ENCODE assay signal across 33 cellular contexts in the genomic region with DNA sequence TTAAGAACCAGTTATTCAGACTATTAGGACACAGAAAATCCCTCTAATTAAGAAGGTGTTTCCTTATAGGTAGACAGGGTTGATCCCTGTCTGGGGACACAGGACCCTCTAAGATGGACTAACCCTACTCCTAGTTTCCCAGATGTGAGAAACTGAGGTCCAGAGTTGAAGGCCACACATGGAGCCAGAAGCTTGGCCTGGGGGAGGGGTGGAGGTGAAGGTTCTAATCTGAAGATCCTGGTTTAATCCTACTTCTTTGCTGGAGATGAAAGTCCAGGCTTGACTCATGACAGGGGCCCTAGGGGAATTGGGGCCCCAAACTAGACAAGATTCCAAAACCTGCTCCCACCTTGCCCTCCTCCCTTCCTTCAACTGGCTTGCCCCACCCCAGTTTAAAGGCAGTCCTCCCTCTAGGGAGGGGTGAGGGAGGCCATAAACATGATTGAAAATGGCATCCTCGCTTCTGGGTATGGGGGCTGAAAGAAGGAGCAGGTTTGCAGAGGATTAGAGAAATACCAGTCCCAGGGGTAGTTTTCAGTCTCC. TPM values are rescaled to one million over a fixed set of nuclear protein-coding genes. Genes with fewer than 3 reads are reported as not detected.
A peak's percentile ranks its signal among the peaks of the same experiment; 100 is the strongest.
DNase-seq lines count a peak whose midpoint lies in the region; ATAC-seq lines count a peak whose summit lies in the region.
"Had no signal": no experiment of that assay in that cellular context is flagged by ENCODE, and none has a peak within 500 bp of the region (broad histone marks: within the 10 kb centered on the region; RNA-seq: fewer than 3 reads in every experiment).

No MANE protein-coding gene starts in this region.

- ATAC-seq in Right ventricle myocardium inferior (no peak), left cardiac atrium (no peak), HG03571 (IDR thresholded peaks at IDR 0.05; ENCODE audit: unreplicated experiment) (no peak)
- ATAC-seq in activated naive CD8-positive, alpha-beta T cell treated with anti-CD3 and anti-CD28 coated beads, Interleukin-2, amount 50 U/mL, for 24 hours, result no peak
- ATAC-seq: activated T-cell treated with anti-CD3 and anti-CD28 coated beads, Interleukin-2, amount 50 U/mL, for 4 hours; esophagus mucosa; left ventricle myocardium superior; T-cell had no signal

- intact Hi-C loops in Right ventricle myocardium inferior (cut with DNase I) (no loop called here), left cardiac atrium (cut with DNase I) (no loop called here)

- H3K27me3 ChIP-seq in mesendoderm (ENCODE audit: insufficient read depth, low read length, poor library complexity), result no peaks in the 10 kb centered on the region

- H2AK5ac ChIP-seq in mesendoderm (ENCODE audit: low read length), result no peak overlapping the region

- no peak overlapping the region for H3K27ac Mint-ChIP-seq in activated naive CD8-positive, alpha-beta T cell treated with anti-CD3 and anti-CD28 coated beads, Interleukin-2, amount 50 U/mL, for 24 hours
- H3K27ac Mint-ChIP-seq: activated B cell treated with CpG ODN at 0.5 μM for 24 hours; activated naive CD8-positive, alpha-beta T cell treated with anti-CD3 and anti-CD28 coated beads, Interleukin-2, amount 10 ng/mL, durations not matched to agents 7 days and 5 days; CD14-positive monocyte; dendritic cell treated with granulocyte-macrophage colony-stimulating factor and Interleukin-4, amounts not matched to agents 40 ng/mL and 50 ng/mL, for 4 days; T-cell had no signal

- peaks cover 43% of the 10 kb centered on the region for H3K4me1 ChIP-seq in mesendoderm (ENCODE audit: control insufficient read depth, low read depth, low read length)
- H3K4me1 ChIP-seq: prostate gland had no signal

- no peaks in the 10 kb centered on the region for H3K36me3 Mint-ChIP-seq in activated naive CD8-positive, alpha-beta T cell treated with anti-CD3 and anti-CD28 coated beads, Interleukin-2, amount 50 U/mL, for 24 hours (ENCODE audit: low read depth)
- H3K36me3 Mint-ChIP-seq: activated naive CD8-positive, alpha-beta T cell treated with anti-CD3 and anti-CD28 coated beads, Interleukin-2, amount 10 ng/mL, durations not matched to agents 7 days and 5 days; CD14-positive monocyte; T-cell had no signal

- H3K9ac ChIP-seq in SK-N-MC (ENCODE audit: insufficient read length) (peak overlapping the region; percentile 36), mesendoderm (ENCODE audit: low read length) (no peak overlapping the region)

- no peak overlapping the region for H3K4ac ChIP-seq in mesendoderm (ENCODE audit: low read depth, low read length)

- peaks cover 87% of the 10 kb centered on the region for H3K79me2 ChIP-seq in mesendoderm (ENCODE audit: control insufficient read depth, insufficient read depth, low read length)

- no CpG with 5 or more reads among the region's 1 CpG for WGBS in mesendoderm (ENCODE audit: extremely low coverage, insufficient coverage, low lambda C conversion rate)

- H3K79me1 ChIP-seq in mesendoderm (ENCODE audit: low read length), result peaks cover 9% of the 10 kb centered on the region

- no peak overlapping the region for H4K5ac ChIP-seq in mesendoderm (ENCODE audit: low read length)

- no peak overlapping the region for H4K8ac ChIP-seq in mesendoderm (ENCODE audit: low read depth, low read length)

- H3K18ac ChIP-seq in mesendoderm (ENCODE audit: low read length), result peak overlapping the region; percentile 78

- no peak overlapping the region for H3K4me3 Mint-ChIP-seq in activated naive CD8-positive, alpha-beta T cell treated with anti-CD3 and anti-CD28 coated beads, Interleukin-2, amount 50 U/mL, for 24 hours
- H3K4me3 Mint-ChIP-seq: activated B cell treated with CpG ODN at 0.5 μM for 24 hours; activated naive CD8-positive, alpha-beta T cell treated with anti-CD3 and anti-CD28 coated beads, Interleukin-2, amount 10 ng/mL, durations not matched to agents 7 days and 5 days; activated T-cell treated with anti-CD3 and anti-CD28 coated beads, Interleukin-2, amount 50 U/mL, for 4 hours; dendritic cell treated with granulocyte-macrophage colony-stimulating factor and Interleukin-4, amounts not matched to agents 40 ng/mL and 50 ng/mL, for 4 days; T-cell had no signal

- H3K4me2 ChIP-seq in mesendoderm (ENCODE audit: low read length), result no peak overlapping the region

- H3K27ac ChIP-seq in SK-N-MC (peak overlapping the region; percentile 90), mesendoderm (ENCODE audit: low read depth, low read length) (no peak overlapping the region)
- H3K27ac ChIP-seq: 22Rv1, ascending aorta, Peyer's patch, prostate gland, tibial nerve had no signal

- H3K4me3 ChIP-seq in SK-N-MC, result peak overlapping the region; percentile 48
- H3K4me3 ChIP-seq in mesendoderm (ENCODE audit: low read length), result no peak overlapping the region
- H3K4me3 ChIP-seq: ascending aorta, Peyer's patch, prostate gland, tibial nerve had no signal

- peak; percentile 0 for DNase-seq in Right ventricle myocardium inferior (ENCODE audit: missing footprints)
- DNase-seq in left cardiac atrium, result no peak
- no peak for DNase-seq in SK-N-MC (ENCODE audit: low read depth, low spot score)
- no peak for DNase-seq in mesendoderm
- DNase-seq in activated naive CD8-positive, alpha-beta T cell treated with anti-CD3 and anti-CD28 coated beads, Interleukin-2, amount 50 U/mL, for 24 hours, result no peak
- no peak for DNase-seq in SW 1271 (lab: John Stamatoyannopoulos, UW)
- DNase-seq in superior temporal gyrus (ENCODE audit: extremely low spot score), result no peak
- DNase-seq: activated B cell treated with CpG ODN at 0.5 μM for 24 hours; activated gamma-delta T cell; activated naive CD8-positive, alpha-beta T cell treated with anti-CD3 and anti-CD28 coated beads, Interleukin-2, amount 10 ng/mL, durations not matched to agents 7 days and 5 days; activated T-cell treated with anti-CD3 and anti-CD28 coated beads, Interleukin-2, amount 50 U/mL, for 4 hours; central memory CD4-positive, alpha-beta T cell; GDM1; glutamatergic neuron; left ventricle myocardium superior; MM.1S; NCI-H1417; NCI-H2029 treated with DMSO at 0.1 percent for 48 hours; NCI-H526 treated with DMSO at 0.1 percent for 48 hours; occipital lobe; Peyer's patch; stimulated activated CD4-positive, alpha-beta T cell treated with anti-CD3 and anti-CD28 coated beads, Interleukin-4, amount 100 ng/mL, for 24 hours; T-cell had no signal

- H3K36me3 ChIP-seq in SK-N-MC (ENCODE audit: insufficient read depth, low read length) (peaks cover 56% of the 10 kb centered on the region), mesendoderm (ENCODE audit: control insufficient read depth, insufficient read depth, low read length) (no peaks in the 10 kb centered on the region)
- H3K36me3 ChIP-seq: ascending aorta, Peyer's patch, prostate gland, tibial nerve had no signal

- peak overlapping the region; percentile 5 for H3K56ac ChIP-seq in mesendoderm (ENCODE audit: low read length)

- no peak overlapping the region for H2BK5ac ChIP-seq in mesendoderm (ENCODE audit: low read length)

- H3K9me3 Mint-ChIP-seq in activated naive CD8-positive, alpha-beta T cell treated with anti-CD3 and anti-CD28 coated beads, Interleukin-2, amount 50 U/mL, for 24 hours, result no peaks in the 10 kb centered on the region
- H3K9me3 Mint-ChIP-seq: activated B cell treated with CpG ODN at 0.5 μM for 24 hours; activated naive CD8-positive, alpha-beta T cell treated with anti-CD3 and anti-CD28 coated beads, Interleukin-2, amount 10 ng/mL, durations not matched to agents 7 days and 5 days; activated T-cell treated with anti-CD3 and anti-CD28 coated beads, Interleukin-2, amount 50 U/mL, for 4 hours; dendritic cell treated with granulocyte-macrophage colony-stimulating factor and Interleukin-4, amounts not matched to agents 40 ng/mL and 50 ng/mL, for 4 days; T-cell had no signal

- H3K23ac ChIP-seq in mesendoderm (ENCODE audit: low read length), result no peak overlapping the region

- H2BK120ac ChIP-seq in mesendoderm (ENCODE audit: low read depth, low read length), result no peak overlapping the region

- H2BK15ac ChIP-seq in mesendoderm (replicated peaks; ENCODE audit: low read depth), result no peak overlapping the region

- peaks cover 29% of the 10 kb centered on the region for H3K27me3 Mint-ChIP-seq in activated naive CD8-positive, alpha-beta T cell treated with anti-CD3 and anti-CD28 coated beads, Interleukin-2, amount 50 U/mL, for 24 hours

- H3K9me3 ChIP-seq in SK-N-MC (ENCODE audit: low read depth, low read length), result no peaks in the 10 kb centered on the region
- H3K9me3 ChIP-seq: ascending aorta, Peyer's patch, prostate gland, tibial nerve had no signal

- no peaks in the 10 kb centered on the region for H3K4me1 Mint-ChIP-seq in activated naive CD8-positive, alpha-beta T cell treated with anti-CD3 and anti-CD28 coated beads, Interleukin-2, amount 50 U/mL, for 24 hours
- H3K4me1 Mint-ChIP-seq: activated B cell treated with CpG ODN at 0.5 μM for 24 hours; activated naive CD8-positive, alpha-beta T cell treated with anti-CD3 and anti-CD28 coated beads, Interleukin-2, amount 10 ng/mL, durations not matched to agents 7 days and 5 days; CD14-positive monocyte had no signal

RNA-seq across cellular contexts. Expression of a gene that starts 21.6 kb away (rescaled TPM):
- total RNA-seq in Right ventricle myocardium inferior, result not detected
- under 1 TPM in 1 of 2 donors, not detected in 1; 0.03 TPM for total RNA-seq in left cardiac atrium
- 132 TPM for polyA plus RNA-seq in mesendoderm (2013, experiment 1 of 2)
- polyA plus RNA-seq in mesendoderm (2013, experiment 2 of 2), result 142 TPM
- total RNA-seq: activated naive CD8-positive, alpha-beta T cell treated with anti-CD3 and anti-CD28 coated beads, Interleukin-2, amount 10 ng/mL, durations not matched to agents 7 days and 5 days; ascending aorta; esophagus mucosa; left ventricle myocardium superior; mesenteric fat pad; tibial nerve had no signal
- polyA plus RNA-seq: CD14-positive monocyte had no signal

RNA-seq across cellular contexts. Expression of a gene that starts 50.3 kb away (rescaled TPM):
- total RNA-seq in Right ventricle myocardium inferior (not detected), left cardiac atrium (not detected)
- 0.20 TPM for polyA plus RNA-seq in mesendoderm (2013, experiment 1 of 2)
- 0.35 TPM for polyA plus RNA-seq in mesendoderm (2013, experiment 2 of 2)
- total RNA-seq: activated B cell treated with CpG ODN at 0.5 μM for 24 hours; activated naive CD8-positive, alpha-beta T cell treated with anti-CD3 and anti-CD28 coated beads, Interleukin-2, amount 10 ng/mL, durations not matched to agents 7 days and 5 days; activated T-cell treated with anti-CD3 and anti-CD28 coated beads, Interleukin-2, amount 50 U/mL, for 4 hours; ascending aorta; esophagus mucosa; fibroblast of villous mesenchyme; left ventricle myocardium superior; mesenteric fat pad; occipital lobe; Peyer's patch; prostate gland; T-cell; tibial nerve had no signal
- polyA plus RNA-seq: CD14-positive monocyte had no signal
